ENCODE assay signal across 1 cellular context in the genomic region with DNA sequence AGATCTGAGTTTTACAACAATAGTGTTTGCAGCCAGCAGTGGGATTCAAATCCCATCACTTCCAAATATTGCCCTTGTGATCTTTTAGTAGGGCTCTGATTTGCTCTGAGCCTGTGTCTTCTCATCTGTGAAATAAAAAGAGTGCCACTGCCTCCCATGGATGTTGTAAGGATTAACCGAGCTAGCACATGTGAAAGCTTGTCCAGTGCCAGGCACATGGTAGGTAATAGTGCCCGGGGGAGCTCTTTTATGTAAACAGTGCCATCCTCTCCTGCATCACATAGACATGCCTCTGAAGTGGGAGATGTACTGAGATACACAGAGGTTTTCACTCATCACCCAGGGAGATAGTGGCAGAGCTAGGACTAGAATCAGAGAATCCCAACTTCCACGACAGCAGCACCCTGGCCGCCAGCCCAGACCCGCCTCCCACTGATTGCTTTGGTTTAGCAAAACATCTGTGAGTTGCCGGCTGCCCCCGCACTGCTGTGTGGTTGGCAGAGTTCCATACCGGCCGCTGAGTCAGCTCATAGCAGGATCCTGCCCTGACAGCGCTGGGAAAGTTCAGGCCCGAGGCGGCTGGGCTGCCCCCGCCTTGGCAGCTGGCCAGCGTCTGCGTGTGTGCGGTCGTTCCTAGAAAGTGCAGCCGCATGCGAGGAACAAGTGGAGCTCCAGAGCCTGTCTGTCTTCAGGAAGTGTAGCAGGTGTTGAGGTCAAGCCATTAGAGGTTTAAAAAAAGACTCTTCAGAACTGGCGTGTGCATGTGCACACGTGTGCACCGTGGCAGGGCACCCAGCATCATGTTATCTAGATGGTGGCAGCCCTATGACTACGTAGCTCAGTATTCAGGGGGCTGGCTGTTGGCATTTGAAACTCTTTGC.
A peak's percentile ranks its signal among the peaks of the same experiment; 100 is the strongest.
TF ChIP-seq lines count a peak whose summit lies in the region.

No MANE protein-coding gene starts in this region.

TF ChIP-seq in K562, 482 proteins besides CTCF, POLR2A, EP300 and RAD21 (continued from another document and continues in another):
- TF ChIP-seq, protein P1, sequence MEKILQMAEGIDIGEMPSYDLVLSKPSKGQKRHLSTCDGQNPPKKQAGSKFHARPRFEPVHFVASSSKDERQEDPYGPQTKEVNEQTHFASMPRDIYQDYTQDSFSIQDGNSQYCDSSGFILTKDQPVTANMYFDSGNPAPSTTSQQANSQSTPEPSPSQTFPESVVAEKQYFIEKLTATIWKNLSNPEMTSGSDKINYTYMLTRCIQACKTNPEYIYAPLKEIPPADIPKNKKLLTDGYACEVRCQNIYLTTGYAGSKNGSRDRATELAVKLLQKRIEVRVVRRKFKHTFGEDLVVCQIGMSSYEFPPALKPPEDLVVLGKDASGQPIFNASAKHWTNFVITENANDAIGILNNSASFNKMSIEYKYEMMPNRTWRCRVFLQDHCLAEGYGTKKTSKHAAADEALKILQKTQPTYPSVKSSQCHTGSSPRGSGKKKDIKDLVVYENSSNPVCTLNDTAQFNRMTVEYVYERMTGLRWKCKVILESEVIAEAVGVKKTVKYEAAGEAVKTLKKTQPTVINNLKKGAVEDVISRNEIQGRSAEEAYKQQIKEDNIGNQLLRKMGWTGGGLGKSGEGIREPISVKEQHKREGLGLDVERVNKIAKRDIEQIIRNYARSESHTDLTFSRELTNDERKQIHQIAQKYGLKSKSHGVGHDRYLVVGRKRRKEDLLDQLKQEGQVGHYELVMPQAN (IDR thresholded peaks at IDR 0.05; ENCODE audit: borderline replicate concordance): peak; percentile 70; the same call in 1 of the 2 replicates
- no peak for TF ChIP-seq SRSF1 (IDR thresholded peaks at IDR 0.05; ENCODE audit: low read depth, low read length)
- no peak for TF ChIP-seq ZNF224 (CRISPR knock-in tag; IDR thresholded peaks at IDR 0.05)
- TF ChIP-seq, protein P2, sequence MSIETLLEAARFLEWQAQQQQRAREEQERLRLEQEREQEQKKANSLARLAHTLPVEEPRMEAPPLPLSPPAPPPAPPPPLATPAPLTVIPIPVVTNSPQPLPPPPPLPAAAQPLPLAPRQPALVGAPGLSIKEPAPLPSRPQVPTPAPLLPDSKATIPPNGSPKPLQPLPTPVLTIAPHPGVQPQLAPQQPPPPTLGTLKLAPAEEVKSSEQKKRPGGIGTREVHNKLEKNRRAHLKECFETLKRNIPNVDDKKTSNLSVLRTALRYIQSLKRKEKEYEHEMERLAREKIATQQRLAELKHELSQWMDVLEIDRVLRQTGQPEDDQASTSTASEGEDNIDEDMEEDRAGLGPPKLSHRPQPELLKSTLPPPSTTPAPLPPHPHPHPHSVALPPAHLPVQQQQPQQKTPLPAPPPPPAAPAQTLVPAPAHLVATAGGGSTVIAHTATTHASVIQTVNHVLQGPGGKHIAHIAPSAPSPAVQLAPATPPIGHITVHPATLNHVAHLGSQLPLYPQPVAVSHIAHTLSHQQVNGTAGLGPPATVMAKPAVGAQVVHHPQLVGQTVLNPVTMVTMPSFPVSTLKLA (conservative IDR thresholded peaks at IDR 0.05): peak; percentile 96 to 99
- TF ChIP-seq, protein P3, sequence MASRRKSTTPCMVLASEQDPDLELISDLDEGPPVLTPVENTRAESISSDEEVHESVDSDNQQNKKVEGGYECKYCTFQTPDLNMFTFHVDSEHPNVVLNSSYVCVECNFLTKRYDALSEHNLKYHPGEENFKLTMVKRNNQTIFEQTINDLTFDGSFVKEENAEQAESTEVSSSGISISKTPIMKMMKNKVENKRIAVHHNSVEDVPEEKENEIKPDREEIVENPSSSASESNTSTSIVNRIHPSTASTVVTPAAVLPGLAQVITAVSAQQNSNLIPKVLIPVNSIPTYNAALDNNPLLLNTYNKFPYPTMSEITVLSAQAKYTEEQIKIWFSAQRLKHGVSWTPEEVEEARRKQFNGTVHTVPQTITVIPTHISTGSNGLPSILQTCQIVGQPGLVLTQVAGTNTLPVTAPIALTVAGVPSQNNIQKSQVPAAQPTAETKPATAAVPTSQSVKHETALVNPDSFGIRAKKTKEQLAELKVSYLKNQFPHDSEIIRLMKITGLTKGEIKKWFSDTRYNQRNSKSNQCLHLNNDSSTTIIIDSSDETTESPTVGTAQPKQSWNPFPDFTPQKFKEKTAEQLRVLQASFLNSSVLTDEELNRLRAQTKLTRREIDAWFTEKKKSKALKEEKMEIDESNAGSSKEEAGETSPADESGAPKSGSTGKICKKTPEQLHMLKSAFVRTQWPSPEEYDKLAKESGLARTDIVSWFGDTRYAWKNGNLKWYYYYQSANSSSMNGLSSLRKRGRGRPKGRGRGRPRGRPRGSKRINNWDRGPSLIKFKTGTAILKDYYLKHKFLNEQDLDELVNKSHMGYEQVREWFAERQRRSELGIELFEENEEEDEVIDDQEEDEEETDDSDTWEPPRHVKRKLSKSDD (conservative IDR thresholded peaks at IDR 0.05; ENCODE audit: low read length): no peak
- peak; percentile 83 for TF ChIP-seq DMBX1 (CRISPR knock-in tag; IDR thresholded peaks at IDR 0.05; ENCODE audit: borderline replicate concordance)
- TF ChIP-seq SNIP1 (IDR thresholded peaks at IDR 0.05; ENCODE audit: low read depth): no peak
- TF ChIP-seq GABPB2 (CRISPR knock-in tag; conservative IDR thresholded peaks at IDR 0.05): no peak
- no peak for TF ChIP-seq DIDO1 (tag; IDR thresholded peaks at IDR 0.05; ENCODE audit: low read depth)
- TF ChIP-seq, protein P4, sequence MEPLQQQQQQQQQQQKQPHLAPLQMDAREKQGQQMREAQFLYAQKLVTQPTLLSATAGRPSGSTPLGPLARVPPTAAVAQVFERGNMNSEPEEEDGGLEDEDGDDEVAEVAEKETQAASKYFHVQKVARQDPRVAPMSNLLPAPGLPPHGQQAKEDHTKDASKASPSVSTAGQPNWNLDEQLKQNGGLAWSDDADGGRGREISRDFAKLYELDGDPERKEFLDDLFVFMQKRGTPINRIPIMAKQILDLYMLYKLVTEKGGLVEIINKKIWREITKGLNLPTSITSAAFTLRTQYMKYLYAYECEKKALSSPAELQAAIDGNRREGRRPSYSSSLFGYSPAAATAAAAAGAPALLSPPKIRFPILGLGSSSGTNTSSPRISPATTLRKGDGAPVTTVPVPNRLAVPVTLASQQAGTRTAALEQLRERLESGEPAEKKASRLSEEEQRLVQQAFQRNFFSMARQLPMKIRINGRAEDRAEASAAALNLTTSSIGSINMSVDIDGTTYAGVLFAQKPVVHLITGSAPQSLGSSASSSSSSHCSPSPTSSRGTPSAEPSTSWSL (CRISPR knock-in tag; IDR thresholded peaks at IDR 0.05; ENCODE audit: borderline replicate concordance): no peak
- TF ChIP-seq SRSF7 (optimal IDR thresholded peaks at IDR 0.05; ENCODE audit: low read depth, low read length): no peak
- TF ChIP-seq DACH1 (IDR thresholded peaks at IDR 0.05; ENCODE audit: partially characterized antibody): peak; percentile 97
- no peak for TF ChIP-seq YBX1 (IDR thresholded peaks at IDR 0.05)
- TF ChIP-seq ZNF551 (CRISPR knock-in tag; IDR thresholded peaks at IDR 0.05): no peak
- peak; percentile 79 for TF ChIP-seq SETDB1 (IDR thresholded peaks at IDR 0.05; ENCODE audit: low read length)
- TF ChIP-seq POLR2B (IDR thresholded peaks at IDR 0.05; ENCODE audit: low read depth, partially characterized antibody): no peak
- TF ChIP-seq NCOR1 (IDR thresholded peaks at IDR 0.05): peak; percentile 100
- 0 out of 2 replicates have a peak, but pooled peaks have one; percentile 11 for TF ChIP-seq OTX1 (CRISPR knock-in tag; IDR thresholded peaks at IDR 0.05)
- TF ChIP-seq POLR2AphosphoS2 (IDR thresholded peaks at IDR 0.05; ENCODE audit: low read length): no peak
- TF ChIP-seq ESRRA (IDR thresholded peaks at IDR 0.05; ENCODE audit: borderline replicate concordance, low read depth): peak; percentile 96; the same call in 1 of the 2 replicates
- TF ChIP-seq EP400 (IDR thresholded peaks at IDR 0.05): peak; percentile 92
- TF ChIP-seq, protein P5, sequence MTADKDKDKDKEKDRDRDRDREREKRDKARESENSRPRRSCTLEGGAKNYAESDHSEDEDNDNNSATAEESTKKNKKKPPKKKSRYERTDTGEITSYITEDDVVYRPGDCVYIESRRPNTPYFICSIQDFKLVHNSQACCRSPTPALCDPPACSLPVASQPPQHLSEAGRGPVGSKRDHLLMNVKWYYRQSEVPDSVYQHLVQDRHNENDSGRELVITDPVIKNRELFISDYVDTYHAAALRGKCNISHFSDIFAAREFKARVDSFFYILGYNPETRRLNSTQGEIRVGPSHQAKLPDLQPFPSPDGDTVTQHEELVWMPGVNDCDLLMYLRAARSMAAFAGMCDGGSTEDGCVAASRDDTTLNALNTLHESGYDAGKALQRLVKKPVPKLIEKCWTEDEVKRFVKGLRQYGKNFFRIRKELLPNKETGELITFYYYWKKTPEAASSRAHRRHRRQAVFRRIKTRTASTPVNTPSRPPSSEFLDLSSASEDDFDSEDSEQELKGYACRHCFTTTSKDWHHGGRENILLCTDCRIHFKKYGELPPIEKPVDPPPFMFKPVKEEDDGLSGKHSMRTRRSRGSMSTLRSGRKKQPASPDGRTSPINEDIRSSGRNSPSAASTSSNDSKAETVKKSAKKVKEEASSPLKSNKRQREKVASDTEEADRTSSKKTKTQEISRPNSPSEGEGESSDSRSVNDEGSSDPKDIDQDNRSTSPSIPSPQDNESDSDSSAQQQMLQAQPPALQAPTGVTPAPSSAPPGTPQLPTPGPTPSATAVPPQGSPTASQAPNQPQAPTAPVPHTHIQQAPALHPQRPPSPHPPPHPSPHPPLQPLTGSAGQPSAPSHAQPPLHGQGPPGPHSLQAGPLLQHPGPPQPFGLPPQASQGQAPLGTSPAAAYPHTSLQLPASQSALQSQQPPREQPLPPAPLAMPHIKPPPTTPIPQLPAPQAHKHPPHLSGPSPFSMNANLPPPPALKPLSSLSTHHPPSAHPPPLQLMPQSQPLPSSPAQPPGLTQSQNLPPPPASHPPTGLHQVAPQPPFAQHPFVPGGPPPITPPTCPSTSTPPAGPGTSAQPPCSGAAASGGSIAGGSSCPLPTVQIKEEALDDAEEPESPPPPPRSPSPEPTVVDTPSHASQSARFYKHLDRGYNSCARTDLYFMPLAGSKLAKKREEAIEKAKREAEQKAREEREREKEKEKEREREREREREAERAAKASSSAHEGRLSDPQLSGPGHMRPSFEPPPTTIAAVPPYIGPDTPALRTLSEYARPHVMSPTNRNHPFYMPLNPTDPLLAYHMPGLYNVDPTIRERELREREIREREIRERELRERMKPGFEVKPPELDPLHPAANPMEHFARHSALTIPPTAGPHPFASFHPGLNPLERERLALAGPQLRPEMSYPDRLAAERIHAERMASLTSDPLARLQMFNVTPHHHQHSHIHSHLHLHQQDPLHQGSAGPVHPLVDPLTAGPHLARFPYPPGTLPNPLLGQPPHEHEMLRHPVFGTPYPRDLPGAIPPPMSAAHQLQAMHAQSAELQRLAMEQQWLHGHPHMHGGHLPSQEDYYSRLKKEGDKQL (CRISPR knock-in tag; IDR thresholded peaks at IDR 0.05; ENCODE audit: borderline replicate concordance): no peak
- TF ChIP-seq ZNF589 (CRISPR knock-in tag; IDR thresholded peaks at IDR 0.05; ENCODE audit: low read depth): peak; percentile 94; the same call in 1 of the 2 replicates
- TF ChIP-seq DNMT1 (IDR thresholded peaks at IDR 0.05): no peak
- TF ChIP-seq PCBP1 (IDR thresholded peaks at IDR 0.05; ENCODE audit: low read depth, low read length, poor library complexity, severe bottlenecking): peak; percentile 89
- TF ChIP-seq ZC3H4 (CRISPR knock-in tag; IDR thresholded peaks at IDR 0.05; ENCODE audit: borderline replicate concordance): no peak
- peak; percentile 86; the same call in 1 of the 2 replicates for TF ChIP-seq TCF7 (IDR thresholded peaks at IDR 0.05; ENCODE audit: borderline replicate concordance)
- peak; percentile 100 for TF ChIP-seq KDM1A (IDR thresholded peaks at IDR 0.05)
- TF ChIP-seq TSC22D4 (tag; IDR thresholded peaks at IDR 0.05): no peak
- TF ChIP-seq BRF1 (IDR thresholded peaks at IDR 0.05; ENCODE audit: borderline replicate concordance, extremely low read depth, insufficient read length): no peak
- TF ChIP-seq TBP (optimal IDR thresholded peaks at IDR 0.05; ENCODE audit: low read depth, low read length): peak; percentile 14
- no peak for TF ChIP-seq ZFP1 (CRISPR knock-in tag; IDR thresholded peaks at IDR 0.05)
- TF ChIP-seq TFAM (CRISPR knock-in tag; conservative IDR thresholded peaks at IDR 0.05): no peak
- TF ChIP-seq CHD4 (IDR thresholded peaks at IDR 0.05; ENCODE audit: insufficient read depth, insufficient replicate concordance, low read depth, low read length, poor library complexity, severe bottlenecking): no peak
- no peak for TF ChIP-seq ZNF324 (CRISPR knock-in tag; IDR thresholded peaks at IDR 0.05)
- no peak for TF ChIP-seq TCF7L2 (IDR thresholded peaks at IDR 0.05; ENCODE audit: low read depth, low read length)
- no peak for TF ChIP-seq SP2 (IDR thresholded peaks at IDR 0.05; ENCODE audit: extremely low read depth, low read depth, low read length, poor library complexity, severe bottlenecking)
- no peak for TF ChIP-seq HNRNPLL (IDR thresholded peaks at IDR 0.05; ENCODE audit: low read depth, low read length, poor library complexity, severe bottlenecking)
- peak; percentile 75 for TF ChIP-seq ELF1 (tag; IDR thresholded peaks at IDR 0.05)
- TF ChIP-seq POLR3A (IDR thresholded peaks at IDR 0.05; ENCODE audit: borderline replicate concordance, extremely low read depth, insufficient read depth, insufficient read length): no peak
- TF ChIP-seq HNRNPUL1 (IDR thresholded peaks at IDR 0.05; ENCODE audit: low read length): no peak
- TF ChIP-seq MCM2 (IDR thresholded peaks at IDR 0.05; ENCODE audit: low read depth): no peak
- TF ChIP-seq, protein P6, sequence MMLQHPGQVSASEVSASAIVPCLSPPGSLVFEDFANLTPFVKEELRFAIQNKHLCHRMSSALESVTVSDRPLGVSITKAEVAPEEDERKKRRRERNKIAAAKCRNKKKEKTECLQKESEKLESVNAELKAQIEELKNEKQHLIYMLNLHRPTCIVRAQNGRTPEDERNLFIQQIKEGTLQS (IDR thresholded peaks at IDR 0.05): peak; percentile 95
- TF ChIP-seq, protein P6 (CRISPR knock-in tag; conservative IDR thresholded peaks at IDR 0.05): peak; percentile 98
- no peak; the same call in 1 of the 2 replicates for TF ChIP-seq HCFC1 (IDR thresholded peaks at IDR 0.05; ENCODE audit: low read depth, low read length)
- TF ChIP-seq, protein P7, sequence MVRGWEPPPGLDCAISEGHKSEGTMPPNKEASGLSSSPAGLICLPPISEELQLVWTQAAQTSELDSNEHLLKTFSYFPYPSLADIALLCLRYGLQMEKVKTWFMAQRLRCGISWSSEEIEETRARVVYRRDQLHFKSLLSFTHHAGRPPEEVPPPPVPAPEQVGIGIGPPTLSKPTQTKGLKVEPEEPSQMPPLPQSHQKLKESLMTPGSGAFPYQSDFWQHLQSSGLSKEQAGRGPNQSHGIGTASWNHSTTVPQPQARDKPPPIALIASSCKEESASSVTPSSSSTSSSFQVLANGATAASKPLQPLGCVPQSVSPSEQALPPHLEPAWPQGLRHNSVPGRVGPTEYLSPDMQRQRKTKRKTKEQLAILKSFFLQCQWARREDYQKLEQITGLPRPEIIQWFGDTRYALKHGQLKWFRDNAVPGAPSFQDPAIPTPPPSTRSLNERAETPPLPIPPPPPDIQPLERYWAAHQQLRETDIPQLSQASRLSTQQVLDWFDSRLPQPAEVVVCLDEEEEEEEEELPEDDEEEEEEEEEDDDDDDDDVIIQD (CRISPR knock-in tag; IDR thresholded peaks at IDR 0.05): no peak
- peak; percentile 25 for TF ChIP-seq ZFP36 (IDR thresholded peaks at IDR 0.05; ENCODE audit: low read depth, low read length, partially characterized antibody)
- no peak for TF ChIP-seq ZNF444 (CRISPR knock-in tag; IDR thresholded peaks at IDR 0.05)
- no peak for TF ChIP-seq SNRNP70 (optimal IDR thresholded peaks at IDR 0.05; ENCODE audit: low read depth, low read length)
